18 cellular contexts compared by ENCODE assay signal in the genomic region with DNA sequence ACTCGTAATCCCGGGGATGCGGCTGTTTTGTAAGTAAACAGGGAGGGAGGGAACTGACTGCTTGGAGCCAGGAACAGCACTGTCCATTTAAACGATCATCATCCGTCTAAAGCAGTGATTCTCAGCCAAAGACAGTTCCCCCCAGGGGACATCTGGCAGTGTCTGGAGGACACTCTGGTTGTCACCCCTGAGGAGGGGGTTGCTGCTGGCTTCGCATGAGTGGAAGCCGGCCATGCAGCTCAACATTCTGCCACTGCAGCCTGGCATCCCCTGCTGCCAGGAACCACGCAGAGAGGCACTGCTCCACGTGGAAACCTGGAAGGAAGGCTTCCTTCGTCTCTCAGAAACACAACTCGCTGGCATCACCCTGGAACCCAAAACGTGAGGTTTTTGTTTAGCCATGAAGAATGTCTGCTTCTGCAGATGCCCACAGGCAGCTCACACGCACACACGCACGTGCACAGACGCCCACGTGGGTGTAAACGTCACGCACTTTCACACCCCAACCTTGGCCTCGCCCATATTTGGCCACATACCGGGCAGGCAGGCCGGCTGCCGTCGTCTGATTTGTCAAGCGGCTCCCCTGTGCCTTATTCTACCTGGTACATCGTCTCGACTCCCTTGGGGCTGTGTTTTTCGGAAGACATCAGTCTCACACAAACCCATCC.
DNase-seq lines count a peak whose midpoint lies in the region; ATAC-seq and TF ChIP-seq lines count a peak whose summit lies in the region.
"Had no signal": no experiment of that assay in that cellular context is flagged by ENCODE, and none has a peak within 500 bp of the region (broad histone marks: within the 10 kb centered on the region; RNA-seq: fewer than 3 reads in every experiment).

No MANE protein-coding gene starts in this region.

- WGBS in SK-N-SH (ENCODE audit: low lambda C conversion rate) = 14% methylated on average over 20 of the region's 28 CpGs

- peaks cover 7% of the 10 kb centered on the region for H3K27me3 Mint-ChIP-seq in brain

- DNase-seq in SK-N-SH (peak; percentile 75), mesenteric fat pad (ENCODE audit: low spot score) (peak; percentile 78), sciatic nerve (ENCODE audit: low spot score) (peak; percentile 48), NCI-H1105 (lab: John Stamatoyannopoulos, UW) (no peak), HAP-1 (ENCODE audit: low spot score in 2 of 2) (no peak)
- no peak for DNase-seq in stimulated activated naive CD4-positive, alpha-beta T cell treated with Interleukin-2 at 50 U/mL for 16 hours (lab: John Stamatoyannopoulos, UW)
- DNase-seq: CD8-positive, alpha-beta memory T cell; DMS79; HFFc6; NCI-H1436 treated with DMSO at 0.1 percent for 48 hours; NCI-H2029 treated with DMSO at 0.1 percent for 48 hours; NCI-H2171 treated with DMSO at 0.1 percent for 48 hours; NCI-H774 had no signal

- no peaks in the 10 kb centered on the region for H3K9me2 ChIP-seq in SK-N-SH

- in situ Hi-C loops in HAP-1 (cut with MboI; ENCODE audit: low sequenced_read_pairs) = no loop called here

- H3K4me1 ChIP-seq in SK-N-SH (ENCODE audit: control insufficient read depth in 1 of 2, insufficient read depth in 2 of 2, low read depth in 1 of 2, low read length in 1 of 2) (peaks cover 0 to 14% of the 10 kb centered on the region in 2 experiments; a peak in 1 of 4 replicates), HAP-1 (no peaks in the 10 kb centered on the region)

- H3K36me3 ChIP-seq in SK-N-SH (replicated peaks in 1 of 2; ENCODE audit: control insufficient read depth in 1 of 2, insufficient read depth in 2 of 2, low read length in 1 of 2) (no peaks in the 10 kb centered on the region), HAP-1 (replicated peaks) (no peaks in the 10 kb centered on the region)

- no peak overlapping the region for H3K4me2 ChIP-seq in SK-N-SH
- H3K4me2 ChIP-seq: KMS-11 had no signal

- H3K9me3 Mint-ChIP-seq in brain = peaks cover 21 to 34% (median 29%) of the 10 kb centered on the region in 5 experiments

- intact Hi-C loops in sciatic nerve (cut with DNase I) = no loop called here

- no peak overlapping the region for H3K4me3 ChIP-seq in SK-N-SH (ENCODE audit: low read depth in 2 of 2, low read length in 1 of 2)
- no peak overlapping the region for H3K4me3 ChIP-seq in HAP-1

- no peaks in the 10 kb centered on the region for H3F3A ChIP-seq in SK-N-SH (replicated peaks; ENCODE audit: insufficient read depth)

- H4K20me1 ChIP-seq in SK-N-SH (ENCODE audit: insufficient read depth) = no peaks in the 10 kb centered on the region

- no peaks in the 10 kb centered on the region for H3K79me2 ChIP-seq in SK-N-SH (ENCODE audit: insufficient read depth)

- POLR2A ChIA-PET in SK-N-SH (lab: Yijun Ruan, JAX) = no interaction called here

- H3K27me3 ChIP-seq in SK-N-SH (ENCODE audit: insufficient read depth) (no peaks in the 10 kb centered on the region), HAP-1 (ENCODE audit: low read depth) (no peaks in the 10 kb centered on the region)

- TF ChIP-seq RAD21 in SK-N-SH (IDR thresholded peaks at IDR 0.05; ENCODE audit: low read length) = no peak

- H3K36me3 Mint-ChIP-seq in brain = peaks cover 12% of the 10 kb centered on the region
- H3K36me3 Mint-ChIP-seq: CD8-positive, alpha-beta memory T cell had no signal

- peaks cover 48% of the 10 kb centered on the region for H3K4me1 Mint-ChIP-seq in brain
- H3K4me1 Mint-ChIP-seq: CD8-positive, alpha-beta memory T cell had no signal

- ATAC-seq in SK-N-SH treated with all-trans-retinoic acid at 6 μM for 48 hours (no peak), sciatic nerve (no peak)

- H3K4me3 Mint-ChIP-seq in brain = no peak overlapping the region
- H3K4me3 Mint-ChIP-seq: CD8-positive, alpha-beta memory T cell; HFFc6 had no signal

- H3K27ac ChIP-seq in SK-N-SH (ENCODE audit: low read depth in 2 of 2, low read length in 1 of 2) = no peak overlapping the region
- H3K27ac ChIP-seq: 22Rv1, KMS-11, RWPE1 had no signal

- H3K9ac ChIP-seq in SK-N-SH = no peak overlapping the region
- H3K9ac ChIP-seq: KMS-11 had no signal

- H3K9me3 ChIP-seq in SK-N-SH (no peaks in the 10 kb centered on the region), HAP-1 (no peaks in the 10 kb centered on the region)

- H3K27ac Mint-ChIP-seq in brain = peak overlapping the region in 3 of 5 experiments; percentile 11 to 75 (median 39)
- H3K27ac Mint-ChIP-seq: CD8-positive, alpha-beta memory T cell; HFFc6 had no signal

- H2AFZ ChIP-seq in SK-N-SH (ENCODE audit: low read depth) = no peak overlapping the region

- TF ChIP-seq CTCF in SK-N-SH (IDR thresholded peaks at IDR 0.05) = no peak
- no peak for TF ChIP-seq CTCF in brain (conservative IDR thresholded peaks at IDR 0.05)

- TF ChIP-seq EP300 in SK-N-SH (IDR thresholded peaks at IDR 0.05; ENCODE audit: borderline replicate concordance in 1 of 2, low read depth in 1 of 2, low read length in 1 of 2) = no peak

- CTCF ChIA-PET in SK-N-SH (lab: Yijun Ruan, JAX) = no interaction called here

TF ChIP-seq in SK-N-SH, 30 proteins besides CTCF, POLR2A, EP300 and RAD21 (continues in another document):
- TF ChIP-seq, protein P1, sequence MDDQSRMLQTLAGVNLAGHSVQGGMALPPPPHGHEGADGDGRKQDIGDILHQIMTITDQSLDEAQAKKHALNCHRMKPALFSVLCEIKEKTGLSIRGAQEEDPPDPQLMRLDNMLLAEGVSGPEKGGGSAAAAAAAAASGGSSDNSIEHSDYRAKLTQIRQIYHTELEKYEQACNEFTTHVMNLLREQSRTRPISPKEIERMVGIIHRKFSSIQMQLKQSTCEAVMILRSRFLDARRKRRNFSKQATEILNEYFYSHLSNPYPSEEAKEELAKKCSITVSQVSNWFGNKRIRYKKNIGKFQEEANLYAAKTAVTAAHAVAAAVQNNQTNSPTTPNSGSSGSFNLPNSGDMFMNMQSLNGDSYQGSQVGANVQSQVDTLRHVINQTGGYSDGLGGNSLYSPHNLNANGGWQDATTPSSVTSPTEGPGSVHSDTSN (IDR thresholded peaks at IDR 0.05) = no peak
- TF ChIP-seq FOXJ3 (CRISPR knock-in tag; IDR thresholded peaks at IDR 0.05) (no peak), RCOR1 (IDR thresholded peaks at IDR 0.05; ENCODE audit: low read length) (no peak), NRF1 (IDR thresholded peaks at IDR 0.05; ENCODE audit: low read depth, low read length) (no peak), FOSL2 (IDR thresholded peaks at IDR 0.05; ENCODE audit: borderline replicate concordance, low read depth) (no peak), MXI1 (IDR thresholded peaks at IDR 0.05; ENCODE audit: low read depth, low read length) (no peak), MEF2A (IDR thresholded peaks at IDR 0.05; ENCODE audit: borderline replicate concordance, low read depth) (no peak), TCF12 (IDR thresholded peaks at IDR 0.05) (no peak), JUND (IDR thresholded peaks at IDR 0.05) (no peak), RXRA (IDR thresholded peaks at IDR 0.05; ENCODE audit: borderline replicate concordance, low read depth) (no peak), YY1 (IDR thresholded peaks at IDR 0.05; ENCODE audit: low read depth) (no peak)

TF ChIP-seq in SK-N-SH treated with all-trans-retinoic acid at 6 μM for 48 hours, 23 proteins besides CTCF, POLR2A, EP300 and RAD21:
- TF ChIP-seq SNAI2 (CRISPR knock-in tag; IDR thresholded peaks at IDR 0.05) = no peak

Comparison
In these comparisons a context has a peak if more than half of its experiments do, and no peak if none do; other contexts are left out.
1. DNase-seq: peak in SK-N-SH (single experiment), mesenteric fat pad (single experiment) and sciatic nerve (single experiment); none in NCI-H1105 (single experiment), HAP-1 (0 of 2) and stimulated activated naive CD4-positive, alpha-beta T cell treated with Interleukin-2 at 50 U/mL for 16 hours (single experiment).